ENCODE assay signal across 8 cellular contexts in the genomic region with DNA sequence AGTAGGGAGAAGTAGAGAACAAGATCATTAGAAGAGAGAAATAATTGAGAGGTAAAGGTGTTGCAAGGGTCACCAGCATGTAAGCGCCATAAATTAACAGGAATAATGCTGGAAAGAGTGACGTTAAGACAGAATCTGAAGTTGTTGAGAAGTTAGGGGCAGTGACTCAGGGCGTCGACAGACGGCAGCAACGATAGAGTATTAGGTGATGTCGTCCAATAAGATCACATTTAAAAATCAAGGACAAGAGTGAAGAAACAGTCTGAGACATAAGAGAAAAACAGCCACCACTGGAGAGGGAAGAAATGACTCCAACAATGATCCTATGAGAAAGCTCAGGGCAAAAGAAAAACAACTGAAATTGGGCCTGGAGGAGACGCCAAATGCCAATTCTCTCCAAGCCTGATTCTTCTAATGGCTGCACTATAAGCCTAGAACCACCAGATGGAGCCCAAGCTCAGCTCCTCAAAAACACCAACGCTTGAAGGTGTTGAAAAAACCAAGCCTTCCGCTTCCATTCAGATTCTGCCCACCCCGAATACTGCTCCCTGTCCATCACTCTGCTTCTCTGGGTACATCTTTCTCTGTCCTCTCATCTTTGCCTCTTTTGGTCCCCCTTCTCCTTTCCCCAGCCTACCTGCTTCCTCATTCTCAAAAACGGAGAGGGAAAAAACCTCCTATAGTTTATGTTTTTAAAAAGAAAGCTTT.
DNase-seq lines count a peak whose midpoint lies in the region; ATAC-seq and TF ChIP-seq lines count a peak whose summit lies in the region.

No MANE protein-coding gene starts in this region.

- peaks cover under 1 to 10% (median 4%) of the 10 kb centered on the region in 5 donors for H3K36me3 Mint-ChIP-seq in naive thymus-derived CD4-positive, alpha-beta T cell

- H3K9ac ChIP-seq in subcutaneous abdominal adipose tissue (ENCODE audit: low read length in 5 of 5), result peak overlapping the region in 3 of 5 donors; percentile 5 to 34 (median 32)

- peak; percentile 91 for TF ChIP-seq CTCF in OCI-LY7 (conservative IDR thresholded peaks at IDR 0.05; ENCODE audit: low read length)
- TF ChIP-seq CTCF in esophagus muscularis mucosa (IDR thresholded peaks at IDR 0.05), result peak; percentile 96 to 98 (median 96)

- CTCF ChIA-PET in OCI-LY7 (lab: Charles Lee; ENCODE audit: unreplicated experiment), result interaction anchor here (0.6 to 4.5 kb wide), 3 partner anchors 79 to 381 kb away, joined by 3 to 30 read pairs (median 3); no protein-coding TSS in a partner anchor
- CTCF ChIA-PET in naive thymus-derived CD4-positive, alpha-beta T cell (lab: Charles Lee), result interaction anchor here (0.6 to 7.7 kb wide), 19 partner anchors 10 to 98 kb away, joined by 3 to 295 read pairs (median 3); a partner anchor contains a TSS

- DNase-seq in COR-L47 (lab: John Stamatoyannopoulos, UW) (peak; percentile 77), HuH-7 (ENCODE audit: low spot score) (peak; percentile 42), OCI-LY7 (ENCODE audit: low spot score) (peak; percentile 80), activated T-cell treated with anti-CD3 and anti-CD28 coated beads for 48 hours (ENCODE audit: low read depth) (peak; percentile 38), esophagus muscularis mucosa (ENCODE audit: extremely low spot score) (no peak)
- DNase-seq in naive thymus-derived CD4-positive, alpha-beta T cell, result peak; percentile 28 to 71 (median 60)

- TF ChIP-seq POLR2A in esophagus muscularis mucosa (IDR thresholded peaks at IDR 0.05; ENCODE audit: low read depth), result peak; percentile 14

- no peaks in the 10 kb centered on the region for H3K27me3 Mint-ChIP-seq in naive thymus-derived CD4-positive, alpha-beta T cell

- 40% methylated on average over 12 of the region's 12 CpGs for WGBS in esophagus muscularis mucosa

- peaks cover 30 to 49% (median 34%) of the 10 kb centered on the region in 7 donors for H3K4me1 Mint-ChIP-seq in naive thymus-derived CD4-positive, alpha-beta T cell

- no peak overlapping the region for H3K27ac ChIP-seq in OCI-LY7 (ENCODE audit: low read depth, low read length, poor library complexity, severe bottlenecking)
- peak overlapping the region in 2 of 4 donors; percentile 14 to 29 for H3K27ac ChIP-seq in esophagus muscularis mucosa (replicated peaks in 1 of 4)
- H3K27ac ChIP-seq in naive thymus-derived CD4-positive, alpha-beta T cell (ENCODE audit: low read depth, low read length), result no peak overlapping the region
- H3K27ac ChIP-seq in subcutaneous abdominal adipose tissue (ENCODE audit: low read depth, low read length), result peak overlapping the region; percentile 95

- H2AFZ ChIP-seq in OCI-LY7 (ENCODE audit: low read length), result no peak overlapping the region

- H4K20me1 ChIP-seq in OCI-LY7 (ENCODE audit: insufficient read depth, low read length), result no peaks in the 10 kb centered on the region

- no peaks in the 10 kb centered on the region for H3K79me2 ChIP-seq in OCI-LY7 (ENCODE audit: insufficient read depth, low read depth, low read length)

- peak overlapping the region in 2 of 9 donors; percentile 14 to 36 for H3K27ac Mint-ChIP-seq in naive thymus-derived CD4-positive, alpha-beta T cell

- POLR2A ChIA-PET in OCI-LY7 (lab: Charles Lee), result interaction anchor here (0.6 to 1.5 kb wide), 7 partner anchors 9 to 137 kb away, joined by 3 to 4 read pairs (median 3); no protein-coding TSS in a partner anchor
- POLR2A ChIA-PET in naive thymus-derived CD4-positive, alpha-beta T cell (lab: Charles Lee), result interaction anchor here (0.6 to 0.8 kb wide), 3 partner anchors 71 to 86 kb away, joined by 3 to 4 read pairs (median 3); a partner anchor contains a TSS

- H3K9me3 ChIP-seq in OCI-LY7 (ENCODE audit: low read length), result no peaks in the 10 kb centered on the region
- no peaks in the 10 kb centered on the region for H3K9me3 ChIP-seq in esophagus muscularis mucosa
- no peaks in the 10 kb centered on the region for H3K9me3 ChIP-seq in naive thymus-derived CD4-positive, alpha-beta T cell (ENCODE audit: control insufficient read depth in 2 of 3, low read length in 3 of 3)
- no peaks in the 10 kb centered on the region for H3K9me3 ChIP-seq in subcutaneous abdominal adipose tissue (ENCODE audit: control insufficient read depth in 5 of 5, low read length in 5 of 5)

- H3K4me3 ChIP-seq in OCI-LY7 (ENCODE audit: low read depth, low read length, poor library complexity, severe bottlenecking), result no peak overlapping the region
- H3K4me3 ChIP-seq in esophagus muscularis mucosa, result peak overlapping the region in 1 of 4 donors; percentile 8
- H3K4me3 ChIP-seq in naive thymus-derived CD4-positive, alpha-beta T cell (ENCODE audit: low read length), result no peak overlapping the region
- no peak overlapping the region for H3K4me3 ChIP-seq in subcutaneous abdominal adipose tissue (ENCODE audit: low read depth in 1 of 5, low read length in 5 of 5)

- ATAC-seq in naive thymus-derived CD4-positive, alpha-beta T cell, result peak; percentile 79
- no peak for ATAC-seq in GM19397 (IDR thresholded peaks at IDR 0.05; ENCODE audit: unreplicated experiment)

- H3K9me3 Mint-ChIP-seq in naive thymus-derived CD4-positive, alpha-beta T cell, result no peaks in the 10 kb centered on the region

- no peaks in the 10 kb centered on the region for H3K9me2 ChIP-seq in OCI-LY7 (ENCODE audit: insufficient read depth, low read length)

- H3K36me3 ChIP-seq in OCI-LY7 (ENCODE audit: insufficient read depth, low read length) (peaks cover 10% of the 10 kb centered on the region), esophagus muscularis mucosa (peaks cover 4 to 11% (median 10%) of the 10 kb centered on the region in 4 donors), subcutaneous abdominal adipose tissue (ENCODE audit: control insufficient read depth in 5 of 5, insufficient read depth in 5 of 5, low read length in 5 of 5) (peaks cover under 1 to 9% (median 7%) of the 10 kb centered on the region in 5 donors)
- H3K36me3 ChIP-seq in naive thymus-derived CD4-positive, alpha-beta T cell (ENCODE audit: control insufficient read depth in 2 of 3, insufficient read depth in 3 of 3, low read length in 3 of 3), result peaks cover 0 to 6% (median 0%) of the 10 kb centered on the region in 3 experiments

- no peak for TF ChIP-seq EP300 in esophagus muscularis mucosa (IDR thresholded peaks at IDR 0.05)

- no peaks in the 10 kb centered on the region for H3K27me3 ChIP-seq in esophagus muscularis mucosa
- H3K27me3 ChIP-seq in naive thymus-derived CD4-positive, alpha-beta T cell (ENCODE audit: control insufficient read depth in 2 of 2, insufficient read depth in 2 of 2, low read length in 2 of 2), result no peaks in the 10 kb centered on the region
- H3K27me3 ChIP-seq in subcutaneous abdominal adipose tissue (ENCODE audit: control insufficient read depth in 5 of 5, insufficient read depth in 4 of 5, low read length in 5 of 5), result no peaks in the 10 kb centered on the region

- intact Hi-C loops in OCI-LY7 (cut with micrococcal nuclease; ENCODE audit: unreplicated experiment), result loop anchor here (1.0 to 10.0 kb wide), 3 partner anchors 86 to 176 kb away; no protein-coding TSS in a partner anchor
- intact Hi-C loops in esophagus muscularis mucosa (cut with DNase I), result loop anchor here (1.0 kb wide), 1 partner anchor 86 kb away; no protein-coding TSS in a partner anchor
- intact Hi-C loops in naive thymus-derived CD4-positive, alpha-beta T cell (cut with micrococcal nuclease), result loop anchor here (1.0 to 10.0 kb wide), 5 partner anchors 70 to 442 kb away; a partner anchor contains a TSS

- BruUV-seq in OCI-LY7 (replicated peaks; lab: Mats Ljungman, UMichigan), result no TSS peak

- H3K4me1 ChIP-seq in OCI-LY7 (ENCODE audit: insufficient read depth, low read length, poor library complexity, severe bottlenecking) (peaks cover 27% of the 10 kb centered on the region), esophagus muscularis mucosa (peaks cover 49 to 63% (median 56%) of the 10 kb centered on the region in 4 donors), subcutaneous abdominal adipose tissue (ENCODE audit: control insufficient read depth in 5 of 5, insufficient read depth in 5 of 5, low read length in 5 of 5) (peaks cover 10 to 52% (median 49%) of the 10 kb centered on the region in 5 donors)
- peaks cover 20 to 30% of the 10 kb centered on the region in 2 donors for H3K4me1 ChIP-seq in naive thymus-derived CD4-positive, alpha-beta T cell (ENCODE audit: control insufficient read depth in 2 of 2, insufficient read depth in 2 of 2, low read length in 2 of 2)

- peak overlapping the region in 5 of 10 donors; percentile 8 to 63 (median 29) for H3K4me3 Mint-ChIP-seq in naive thymus-derived CD4-positive, alpha-beta T cell

- H3K4me2 ChIP-seq in OCI-LY7 (ENCODE audit: low read length), result no peak overlapping the region
